In the genomic region with DNA sequence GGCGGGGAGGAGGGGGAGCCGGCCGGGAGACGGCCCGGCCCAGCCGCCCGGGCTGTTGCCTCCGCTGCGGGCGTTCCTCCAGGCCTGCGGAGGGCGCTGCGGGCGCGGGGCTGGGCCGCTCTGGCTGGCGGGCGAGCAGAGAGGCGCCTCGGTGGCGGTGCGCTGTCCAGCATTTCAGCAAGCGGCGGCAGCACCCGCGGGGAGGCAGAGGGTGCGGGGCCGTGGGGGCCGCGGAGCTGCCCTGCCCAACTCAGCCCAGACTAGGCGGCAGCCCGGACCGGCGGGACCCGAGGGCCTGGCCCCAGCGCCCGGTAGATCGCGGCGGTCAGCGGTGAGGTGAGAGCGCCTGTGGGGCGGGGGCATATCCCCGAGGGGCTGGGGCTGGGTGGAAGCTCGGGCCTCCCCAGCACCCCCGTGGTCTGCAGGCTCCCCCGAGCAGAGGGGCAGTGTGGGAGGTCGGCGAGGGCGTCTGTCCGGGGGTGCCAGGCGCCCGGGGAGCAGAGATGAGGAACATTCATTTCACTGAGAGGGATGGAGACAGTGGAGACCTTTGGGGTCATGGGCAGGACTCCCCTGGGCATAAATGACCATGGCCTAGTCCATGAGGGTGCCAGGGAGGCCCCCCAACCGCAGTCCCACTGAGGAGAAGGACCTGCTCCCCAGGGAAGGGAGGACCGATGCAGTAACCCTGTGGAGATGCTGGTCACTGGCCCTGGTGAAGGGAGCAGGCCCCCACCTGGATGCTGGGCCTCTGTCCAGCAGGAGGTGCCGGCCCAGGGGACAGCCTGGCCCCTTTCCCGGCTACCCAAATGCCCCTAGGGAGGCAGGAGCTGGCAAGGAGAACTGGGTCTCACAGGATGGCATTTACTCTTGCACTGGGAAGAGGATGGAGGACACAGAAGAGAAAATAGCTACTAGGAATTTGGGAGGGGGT, we compare ENCODE assay signal across 1 cellular context.
TF ChIP-seq lines count a peak whose summit lies in the region.

A gene with protein sequence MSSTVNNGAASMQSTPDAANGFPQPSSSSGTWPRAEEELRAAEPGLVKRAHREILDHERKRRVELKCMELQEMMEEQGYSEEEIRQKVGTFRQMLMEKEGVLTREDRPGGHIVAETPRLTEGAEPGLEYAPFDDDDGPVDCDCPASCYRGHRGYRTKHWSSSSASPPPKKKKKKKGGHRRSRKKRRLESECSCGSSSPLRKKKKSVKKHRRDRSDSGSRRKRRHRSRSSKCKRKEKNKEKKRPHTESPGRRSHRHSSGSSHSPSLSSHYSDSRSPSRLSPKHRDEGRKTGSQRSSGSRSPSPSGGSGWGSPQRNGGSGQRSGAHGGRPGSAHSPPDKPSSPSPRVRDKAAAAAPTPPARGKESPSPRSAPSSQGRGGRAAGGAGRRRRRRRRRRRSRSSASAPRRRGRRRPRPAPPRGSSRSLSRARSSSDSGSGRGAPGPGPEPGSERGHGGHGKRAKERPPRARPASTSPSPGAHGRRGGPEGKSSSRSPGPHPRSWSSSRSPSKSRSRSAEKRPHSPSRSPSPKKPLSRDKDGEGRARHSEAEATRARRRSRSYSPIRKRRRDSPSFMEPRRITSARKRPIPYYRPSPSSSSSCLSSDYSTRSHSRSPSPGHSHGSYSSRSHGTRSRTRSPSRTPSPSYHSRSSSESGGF (plus strand): TSS at position 165 of the 934 bp plus-strand sequence. CDS start 33,171 bp downstream, outside the sequence.

TF ChIP-seq in GM12878, 131 proteins besides CTCF, POLR2A, EP300 and RAD21 (continued from another document and continues in another):
- TF ChIP-seq, protein P1, sequence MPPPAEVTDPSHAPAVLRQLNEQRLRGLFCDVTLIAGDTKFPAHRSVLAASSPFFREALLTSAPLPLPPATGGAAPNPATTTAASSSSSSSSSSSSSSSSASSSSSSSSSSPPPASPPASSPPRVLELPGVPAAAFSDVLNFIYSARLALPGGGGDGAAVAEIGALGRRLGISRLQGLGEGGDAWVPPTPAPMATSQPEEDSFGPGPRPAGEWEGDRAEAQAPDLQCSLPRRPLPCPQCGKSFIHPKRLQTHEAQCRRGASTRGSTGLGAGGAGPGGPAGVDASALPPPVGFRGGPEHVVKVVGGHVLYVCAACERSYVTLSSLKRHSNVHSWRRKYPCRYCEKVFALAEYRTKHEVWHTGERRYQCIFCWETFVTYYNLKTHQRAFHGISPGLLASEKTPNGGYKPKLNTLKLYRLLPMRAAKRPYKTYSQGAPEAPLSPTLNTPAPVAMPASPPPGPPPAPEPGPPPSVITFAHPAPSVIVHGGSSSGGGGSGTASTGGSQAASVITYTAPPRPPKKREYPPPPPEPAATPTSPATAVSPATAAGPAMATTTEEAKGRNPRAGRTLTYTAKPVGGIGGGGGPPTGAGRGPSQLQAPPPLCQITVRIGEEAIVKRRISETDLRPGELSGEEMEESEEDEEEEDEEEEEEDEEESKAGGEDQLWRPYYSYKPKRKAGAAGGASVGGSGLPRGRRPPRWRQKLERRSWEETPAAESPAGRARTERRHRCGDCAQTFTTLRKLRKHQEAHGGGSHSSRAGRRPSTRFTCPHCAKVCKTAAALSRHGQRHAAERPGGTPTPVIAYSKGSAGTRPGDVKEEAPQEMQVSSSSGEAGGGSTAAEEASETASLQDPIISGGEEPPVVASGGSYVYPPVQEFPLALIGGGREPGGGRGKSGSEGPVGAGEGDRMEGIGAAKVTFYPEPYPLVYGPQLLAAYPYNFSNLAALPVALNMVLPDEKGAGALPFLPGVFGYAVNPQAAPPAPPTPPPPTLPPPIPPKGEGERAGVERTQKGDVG (CRISPR knock-in tag; IDR thresholded peaks at IDR 0.05), result no peak
- TF ChIP-seq YBX1 (IDR thresholded peaks at IDR 0.05), result no peak
- no peak for TF ChIP-seq GABPA (IDR thresholded peaks at IDR 0.05; ENCODE audit: low read depth)
- TF ChIP-seq ESRRA (IDR thresholded peaks at IDR 0.05; ENCODE audit: low read length), result no peak
- TF ChIP-seq NFXL1 (IDR thresholded peaks at IDR 0.05; ENCODE audit: borderline replicate concordance), result no peak
- TF ChIP-seq, protein P2, sequence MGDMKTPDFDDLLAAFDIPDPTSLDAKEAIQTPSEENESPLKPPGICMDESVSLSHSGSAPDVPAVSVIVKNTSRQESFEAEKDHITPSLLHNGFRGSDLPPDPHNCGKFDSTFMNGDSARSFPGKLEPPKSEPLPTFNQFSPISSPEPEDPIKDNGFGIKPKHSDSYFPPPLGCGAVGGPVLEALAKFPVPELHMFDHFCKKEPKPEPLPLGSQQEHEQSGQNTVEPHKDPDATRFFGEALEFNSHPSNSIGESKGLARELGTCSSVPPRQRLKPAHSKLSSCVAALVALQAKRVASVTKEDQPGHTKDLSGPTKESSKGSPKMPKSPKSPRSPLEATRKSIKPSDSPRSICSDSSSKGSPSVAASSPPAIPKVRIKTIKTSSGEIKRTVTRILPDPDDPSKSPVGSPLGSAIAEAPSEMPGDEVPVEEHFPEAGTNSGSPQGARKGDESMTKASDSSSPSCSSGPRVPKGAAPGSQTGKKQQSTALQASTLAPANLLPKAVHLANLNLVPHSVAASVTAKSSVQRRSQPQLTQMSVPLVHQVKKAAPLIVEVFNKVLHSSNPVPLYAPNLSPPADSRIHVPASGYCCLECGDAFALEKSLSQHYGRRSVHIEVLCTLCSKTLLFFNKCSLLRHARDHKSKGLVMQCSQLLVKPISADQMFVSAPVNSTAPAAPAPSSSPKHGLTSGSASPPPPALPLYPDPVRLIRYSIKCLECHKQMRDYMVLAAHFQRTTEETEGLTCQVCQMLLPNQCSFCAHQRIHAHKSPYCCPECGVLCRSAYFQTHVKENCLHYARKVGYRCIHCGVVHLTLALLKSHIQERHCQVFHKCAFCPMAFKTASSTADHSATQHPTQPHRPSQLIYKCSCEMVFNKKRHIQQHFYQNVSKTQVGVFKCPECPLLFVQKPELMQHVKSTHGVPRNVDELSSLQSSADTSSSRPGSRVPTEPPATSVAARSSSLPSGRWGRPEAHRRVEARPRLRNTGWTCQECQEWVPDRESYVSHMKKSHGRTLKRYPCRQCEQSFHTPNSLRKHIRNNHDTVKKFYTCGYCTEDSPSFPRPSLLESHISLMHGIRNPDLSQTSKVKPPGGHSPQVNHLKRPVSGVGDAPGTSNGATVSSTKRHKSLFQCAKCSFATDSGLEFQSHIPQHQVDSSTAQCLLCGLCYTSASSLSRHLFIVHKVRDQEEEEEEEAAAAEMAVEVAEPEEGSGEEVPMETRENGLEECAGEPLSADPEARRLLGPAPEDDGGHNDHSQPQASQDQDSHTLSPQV (IDR thresholded peaks at IDR 0.05), result 0 out of 2 replicates have a peak, but pooled peaks have one; percentile 65
- TF ChIP-seq, protein P3, sequence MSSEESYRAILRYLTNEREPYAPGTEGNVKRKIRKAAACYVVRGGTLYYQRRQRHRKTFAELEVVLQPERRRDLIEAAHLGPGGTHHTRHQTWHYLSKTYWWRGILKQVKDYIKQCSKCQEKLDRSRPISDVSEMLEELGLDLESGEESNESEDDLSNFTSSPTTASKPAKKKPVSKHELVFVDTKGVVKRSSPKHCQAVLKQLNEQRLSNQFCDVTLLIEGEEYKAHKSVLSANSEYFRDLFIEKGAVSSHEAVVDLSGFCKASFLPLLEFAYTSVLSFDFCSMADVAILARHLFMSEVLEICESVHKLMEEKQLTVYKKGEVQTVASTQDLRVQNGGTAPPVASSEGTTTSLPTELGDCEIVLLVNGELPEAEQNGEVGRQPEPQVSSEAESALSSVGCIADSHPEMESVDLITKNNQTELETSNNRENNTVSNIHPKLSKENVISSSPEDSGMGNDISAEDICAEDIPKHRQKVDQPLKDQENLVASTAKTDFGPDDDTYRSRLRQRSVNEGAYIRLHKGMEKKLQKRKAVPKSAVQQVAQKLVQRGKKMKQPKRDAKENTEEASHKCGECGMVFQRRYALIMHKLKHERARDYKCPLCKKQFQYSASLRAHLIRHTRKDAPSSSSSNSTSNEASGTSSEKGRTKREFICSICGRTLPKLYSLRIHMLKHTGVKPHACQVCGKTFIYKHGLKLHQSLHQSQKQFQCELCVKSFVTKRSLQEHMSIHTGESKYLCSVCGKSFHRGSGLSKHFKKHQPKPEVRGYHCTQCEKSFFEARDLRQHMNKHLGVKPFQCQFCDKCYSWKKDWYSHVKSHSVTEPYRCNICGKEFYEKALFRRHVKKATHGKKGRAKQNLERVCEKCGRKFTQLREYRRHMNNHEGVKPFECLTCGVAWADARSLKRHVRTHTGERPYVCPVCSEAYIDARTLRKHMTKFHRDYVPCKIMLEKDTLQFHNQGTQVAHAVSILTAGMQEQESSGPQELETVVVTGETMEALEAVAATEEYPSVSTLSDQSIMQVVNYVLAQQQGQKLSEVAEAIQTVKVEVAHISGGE (CRISPR knock-in tag; IDR thresholded peaks at IDR 0.05), result no peak
- TF ChIP-seq YY1 (IDR thresholded peaks at IDR 0.05; ENCODE audit: low read depth, low read length), result peak; percentile 81
- TF ChIP-seq FOXM1 (IDR thresholded peaks at IDR 0.05; ENCODE audit: low read depth, low read length), result no peak
- peak; percentile 73 for TF ChIP-seq NR2C1 (IDR thresholded peaks at IDR 0.05)
- TF ChIP-seq TBL1XR1 (IDR thresholded peaks at IDR 0.05; ENCODE audit: low read depth, low read length), result peak; percentile 69
- TF ChIP-seq TCF3 (IDR thresholded peaks at IDR 0.05; ENCODE audit: borderline replicate concordance, insufficient read depth, low read depth, low read length), result no peak
- TF ChIP-seq RCOR1 (conservative IDR thresholded peaks at IDR 0.05; ENCODE audit: low read depth, low read length), result peak; percentile 86; the same call in 1 of the 2 replicates
- no peak for TF ChIP-seq WRNIP1 (IDR thresholded peaks at IDR 0.05; ENCODE audit: borderline replicate concordance, low read depth, low read length)
- TF ChIP-seq ZNF622 (IDR thresholded peaks at IDR 0.05), result no peak
- TF ChIP-seq CHD1 (IDR thresholded peaks at IDR 0.05; ENCODE audit: low read depth, low read length), result no peak
- no peak for TF ChIP-seq IRF4 (IDR thresholded peaks at IDR 0.05; ENCODE audit: low read depth, low read length)
- no peak for TF ChIP-seq ZZZ3 (IDR thresholded peaks at IDR 0.05; ENCODE audit: control insufficient read depth, insufficient read length, low read depth)
- no peak for TF ChIP-seq SMAD1 (IDR thresholded peaks at IDR 0.05; ENCODE audit: low read depth, partially characterized antibody)
- TF ChIP-seq RAD51 (IDR thresholded peaks at IDR 0.05), result no peak
- TF ChIP-seq KDM1A (IDR thresholded peaks at IDR 0.05; ENCODE audit: borderline replicate concordance), result no peak
- no peak for TF ChIP-seq ETV6 (conservative IDR thresholded peaks at IDR 0.05 in 1 of 2, IDR thresholded peaks at IDR 0.05 in 1 of 2; ENCODE audit: borderline replicate concordance in 1 of 2, low read depth in 1 of 2)
- TF ChIP-seq EZH2 (IDR thresholded peaks at IDR 0.05; ENCODE audit: borderline replicate concordance, control insufficient read depth, low read depth, low read length), result no peak
- peak; percentile 39; the same call in 1 of the 2 replicates for TF ChIP-seq RFX5 (IDR thresholded peaks at IDR 0.05; ENCODE audit: low read depth, low read length)
- TF ChIP-seq SMAD5 (IDR thresholded peaks at IDR 0.05; ENCODE audit: low read depth), result no peak
- TF ChIP-seq, protein P4, sequence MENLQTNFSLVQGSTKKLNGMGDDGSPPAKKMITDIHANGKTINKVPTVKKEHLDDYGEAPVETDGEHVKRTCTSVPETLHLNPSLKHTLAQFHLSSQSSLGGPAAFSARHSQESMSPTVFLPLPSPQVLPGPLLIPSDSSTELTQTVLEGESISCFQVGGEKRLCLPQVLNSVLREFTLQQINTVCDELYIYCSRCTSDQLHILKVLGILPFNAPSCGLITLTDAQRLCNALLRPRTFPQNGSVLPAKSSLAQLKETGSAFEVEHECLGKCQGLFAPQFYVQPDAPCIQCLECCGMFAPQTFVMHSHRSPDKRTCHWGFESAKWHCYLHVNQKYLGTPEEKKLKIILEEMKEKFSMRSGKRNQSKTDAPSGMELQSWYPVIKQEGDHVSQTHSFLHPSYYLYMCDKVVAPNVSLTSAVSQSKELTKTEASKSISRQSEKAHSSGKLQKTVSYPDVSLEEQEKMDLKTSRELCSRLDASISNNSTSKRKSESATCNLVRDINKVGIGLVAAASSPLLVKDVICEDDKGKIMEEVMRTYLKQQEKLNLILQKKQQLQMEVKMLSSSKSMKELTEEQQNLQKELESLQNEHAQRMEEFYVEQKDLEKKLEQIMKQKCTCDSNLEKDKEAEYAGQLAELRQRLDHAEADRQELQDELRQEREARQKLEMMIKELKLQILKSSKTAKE (IDR thresholded peaks at IDR 0.05; ENCODE audit: low read depth, poor library complexity, severe bottlenecking), result no peak
- TF ChIP-seq HDAC2 (IDR thresholded peaks at IDR 0.05), result no peak
- no peak for TF ChIP-seq SREBF2 (IDR thresholded peaks at IDR 0.05; ENCODE audit: low read length)
- TF ChIP-seq, protein P5, sequence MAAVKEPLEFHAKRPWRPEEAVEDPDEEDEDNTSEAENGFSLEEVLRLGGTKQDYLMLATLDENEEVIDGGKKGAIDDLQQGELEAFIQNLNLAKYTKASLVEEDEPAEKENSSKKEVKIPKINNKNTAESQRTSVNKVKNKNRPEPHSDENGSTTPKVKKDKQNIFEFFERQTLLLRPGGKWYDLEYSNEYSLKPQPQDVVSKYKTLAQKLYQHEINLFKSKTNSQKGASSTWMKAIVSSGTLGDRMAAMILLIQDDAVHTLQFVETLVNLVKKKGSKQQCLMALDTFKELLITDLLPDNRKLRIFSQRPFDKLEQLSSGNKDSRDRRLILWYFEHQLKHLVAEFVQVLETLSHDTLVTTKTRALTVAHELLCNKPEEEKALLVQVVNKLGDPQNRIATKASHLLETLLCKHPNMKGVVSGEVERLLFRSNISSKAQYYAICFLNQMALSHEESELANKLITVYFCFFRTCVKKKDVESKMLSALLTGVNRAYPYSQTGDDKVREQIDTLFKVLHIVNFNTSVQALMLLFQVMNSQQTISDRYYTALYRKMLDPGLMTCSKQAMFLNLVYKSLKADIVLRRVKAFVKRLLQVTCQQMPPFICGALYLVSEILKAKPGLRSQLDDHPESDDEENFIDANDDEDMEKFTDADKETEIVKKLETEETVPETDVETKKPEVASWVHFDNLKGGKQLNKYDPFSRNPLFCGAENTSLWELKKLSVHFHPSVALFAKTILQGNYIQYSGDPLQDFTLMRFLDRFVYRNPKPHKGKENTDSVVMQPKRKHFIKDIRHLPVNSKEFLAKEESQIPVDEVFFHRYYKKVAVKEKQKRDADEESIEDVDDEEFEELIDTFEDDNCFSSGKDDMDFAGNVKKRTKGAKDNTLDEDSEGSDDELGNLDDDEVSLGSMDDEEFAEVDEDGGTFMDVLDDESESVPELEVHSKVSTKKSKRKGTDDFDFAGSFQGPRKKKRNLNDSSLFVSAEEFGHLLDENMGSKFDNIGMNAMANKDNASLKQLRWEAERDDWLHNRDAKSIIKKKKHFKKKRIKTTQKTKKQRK (IDR thresholded peaks at IDR 0.05; ENCODE audit: low read depth, low read length), result no peak
- TF ChIP-seq ZNF274 (IDR thresholded peaks at IDR 0.05; ENCODE audit: insufficient read depth, insufficient read length), result no peak
- no peak for TF ChIP-seq NR2F1 (conservative IDR thresholded peaks at IDR 0.05)
